1 cellular context compared by ENCODE assay signal in the genomic region with DNA sequence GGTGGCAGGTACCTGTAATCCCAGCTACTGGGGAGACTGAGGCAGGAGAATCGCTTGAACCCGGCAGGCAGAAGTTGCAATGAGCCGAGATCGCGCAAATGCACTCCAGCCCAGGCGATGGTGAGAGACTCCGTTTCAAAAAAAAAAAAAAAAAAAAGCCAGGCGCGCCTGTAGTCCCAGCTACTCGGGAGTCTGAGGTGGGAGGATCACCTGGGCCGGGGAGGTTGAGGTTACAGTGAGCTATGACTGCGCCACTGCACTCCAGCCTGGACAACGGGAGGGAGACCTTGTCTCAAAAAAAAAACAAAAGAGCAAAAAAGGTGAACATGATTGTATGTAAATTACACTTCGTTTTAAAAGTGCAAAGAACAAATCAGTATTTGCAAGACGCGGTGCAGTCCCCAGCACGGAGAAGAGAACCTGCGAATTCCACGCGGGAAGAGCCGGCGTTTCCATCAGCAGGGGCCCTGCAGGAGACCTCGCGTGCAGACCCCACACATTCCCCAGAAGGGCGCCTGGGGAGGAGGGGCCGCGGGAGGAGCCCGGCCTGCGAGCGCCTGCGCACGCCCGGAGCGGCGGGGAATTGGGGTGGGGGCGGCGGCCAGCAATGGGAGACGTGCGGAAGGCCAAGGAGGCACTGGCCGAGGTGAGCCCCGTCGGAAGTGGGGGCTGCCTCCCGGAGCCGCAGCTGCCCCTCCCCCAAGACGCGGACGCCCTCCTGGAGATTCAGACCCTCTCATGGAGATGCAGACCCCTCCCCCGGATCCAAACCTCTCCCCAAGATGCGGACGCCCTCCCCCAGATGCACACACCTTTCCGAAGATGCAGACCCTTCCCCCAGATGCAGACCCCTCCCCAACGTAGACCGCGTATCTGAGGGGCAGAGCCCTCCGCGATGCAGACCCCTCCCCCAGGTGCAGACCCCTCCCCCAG.
TF ChIP-seq lines count a peak whose summit lies in the region.

No MANE protein-coding gene starts in this region.

TF ChIP-seq in HCT116, 20 proteins besides CTCF, POLR2A, EP300 and RAD21 (continued from another document):
- TF ChIP-seq ELF1 (IDR thresholded peaks at IDR 0.05; ENCODE audit: borderline replicate concordance, low read depth) (no peak), EGR1 (IDR thresholded peaks at IDR 0.05; ENCODE audit: low read depth) (no peak), YY1 (IDR thresholded peaks at IDR 0.05; ENCODE audit: extremely low read depth, insufficient replicate concordance, low read depth, low read length) (no peak), MAX (IDR thresholded peaks at IDR 0.05) (no peak), SP1 (IDR thresholded peaks at IDR 0.05; ENCODE audit: low read depth) (no peak)
TF ChIP-seq in HCT116: peak in this region for 0.
